1 cellular context compared by ENCODE assay signal in genomic region chr5:97134634-97135033, GRCh38.
TF ChIP-seq lines count a peak whose summit lies in the region.

No MANE protein-coding gene starts in this region.

TF ChIP-seq in H1, 55 proteins besides CTCF, POLR2A, EP300 and RAD21 (continued from another document):
- TF ChIP-seq YY1 (IDR thresholded peaks at IDR 0.05; ENCODE audit: low read depth, low read length) (0 out of 2 replicates have a peak, but pooled peaks have one; percentile 44), CBX8 (IDR thresholded peaks at IDR 0.05; ENCODE audit: borderline replicate concordance, low read depth, low read length) (no peak), CREB1 (IDR thresholded peaks at IDR 0.05) (0 out of 2 replicates have a peak, but pooled peaks have one; percentile 32), TEAD4 (IDR thresholded peaks at IDR 0.05; ENCODE audit: low read depth, low read length) (peak; percentile 65; the same call in 1 of the 2 replicates), ASH2L (IDR thresholded peaks at IDR 0.05; ENCODE audit: low read length) (peak; percentile 51), RBBP5 (IDR thresholded peaks at IDR 0.05; ENCODE audit: borderline replicate concordance, low read depth, low read length) (0 out of 2 replicates have a peak, but pooled peaks have one; percentile 40), MAFK (IDR thresholded peaks at IDR 0.05; ENCODE audit: low read depth, low read length) (no peak), SP1 (IDR thresholded peaks at IDR 0.05; ENCODE audit: low read depth, low read length) (peak; percentile 86), HDAC2 (IDR thresholded peaks at IDR 0.05; ENCODE audit: borderline replicate concordance in 1 of 2, low read depth in 2 of 2, low read length in 2 of 2) (0 out of 4 replicates have a peak, but pooled peaks of 1 of the 2 experiments have one; percentile 67), HDAC6 (IDR thresholded peaks at IDR 0.05; ENCODE audit: low read depth, low read length) (no peak)
